In the genomic region with DNA sequence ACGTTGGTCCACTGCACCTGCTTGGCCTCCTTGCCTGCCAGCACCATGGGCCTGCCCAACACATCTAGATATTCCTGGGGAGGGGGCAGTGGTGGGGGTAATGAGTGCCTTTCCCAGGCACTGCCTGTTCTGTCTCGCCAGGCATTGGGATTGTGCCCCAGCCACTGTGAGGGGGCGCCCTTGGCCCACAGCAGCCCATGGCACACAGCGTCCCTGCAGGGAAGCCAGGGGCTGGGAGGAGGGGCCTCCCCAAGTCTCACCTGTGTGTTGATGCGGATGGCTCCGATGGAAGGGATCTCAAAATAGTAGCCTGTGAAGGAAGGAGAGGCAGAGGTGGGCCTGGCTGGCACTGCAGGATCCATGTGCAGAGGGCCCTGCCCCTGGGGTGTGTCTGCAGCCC, we compare ENCODE assay signal across 3 cellular contexts.
TF ChIP-seq lines count a peak whose summit lies in the region.

No MANE protein-coding gene starts in this region.

TF ChIP-seq in GM23338, 12 proteins besides CTCF, POLR2A, EP300 and RAD21 (continues in another document):
- no peak for TF ChIP-seq ZNF331 (CRISPR knock-in tag; IDR thresholded peaks at IDR 0.05; ENCODE audit: low read depth)
- TF ChIP-seq, protein P1, sequence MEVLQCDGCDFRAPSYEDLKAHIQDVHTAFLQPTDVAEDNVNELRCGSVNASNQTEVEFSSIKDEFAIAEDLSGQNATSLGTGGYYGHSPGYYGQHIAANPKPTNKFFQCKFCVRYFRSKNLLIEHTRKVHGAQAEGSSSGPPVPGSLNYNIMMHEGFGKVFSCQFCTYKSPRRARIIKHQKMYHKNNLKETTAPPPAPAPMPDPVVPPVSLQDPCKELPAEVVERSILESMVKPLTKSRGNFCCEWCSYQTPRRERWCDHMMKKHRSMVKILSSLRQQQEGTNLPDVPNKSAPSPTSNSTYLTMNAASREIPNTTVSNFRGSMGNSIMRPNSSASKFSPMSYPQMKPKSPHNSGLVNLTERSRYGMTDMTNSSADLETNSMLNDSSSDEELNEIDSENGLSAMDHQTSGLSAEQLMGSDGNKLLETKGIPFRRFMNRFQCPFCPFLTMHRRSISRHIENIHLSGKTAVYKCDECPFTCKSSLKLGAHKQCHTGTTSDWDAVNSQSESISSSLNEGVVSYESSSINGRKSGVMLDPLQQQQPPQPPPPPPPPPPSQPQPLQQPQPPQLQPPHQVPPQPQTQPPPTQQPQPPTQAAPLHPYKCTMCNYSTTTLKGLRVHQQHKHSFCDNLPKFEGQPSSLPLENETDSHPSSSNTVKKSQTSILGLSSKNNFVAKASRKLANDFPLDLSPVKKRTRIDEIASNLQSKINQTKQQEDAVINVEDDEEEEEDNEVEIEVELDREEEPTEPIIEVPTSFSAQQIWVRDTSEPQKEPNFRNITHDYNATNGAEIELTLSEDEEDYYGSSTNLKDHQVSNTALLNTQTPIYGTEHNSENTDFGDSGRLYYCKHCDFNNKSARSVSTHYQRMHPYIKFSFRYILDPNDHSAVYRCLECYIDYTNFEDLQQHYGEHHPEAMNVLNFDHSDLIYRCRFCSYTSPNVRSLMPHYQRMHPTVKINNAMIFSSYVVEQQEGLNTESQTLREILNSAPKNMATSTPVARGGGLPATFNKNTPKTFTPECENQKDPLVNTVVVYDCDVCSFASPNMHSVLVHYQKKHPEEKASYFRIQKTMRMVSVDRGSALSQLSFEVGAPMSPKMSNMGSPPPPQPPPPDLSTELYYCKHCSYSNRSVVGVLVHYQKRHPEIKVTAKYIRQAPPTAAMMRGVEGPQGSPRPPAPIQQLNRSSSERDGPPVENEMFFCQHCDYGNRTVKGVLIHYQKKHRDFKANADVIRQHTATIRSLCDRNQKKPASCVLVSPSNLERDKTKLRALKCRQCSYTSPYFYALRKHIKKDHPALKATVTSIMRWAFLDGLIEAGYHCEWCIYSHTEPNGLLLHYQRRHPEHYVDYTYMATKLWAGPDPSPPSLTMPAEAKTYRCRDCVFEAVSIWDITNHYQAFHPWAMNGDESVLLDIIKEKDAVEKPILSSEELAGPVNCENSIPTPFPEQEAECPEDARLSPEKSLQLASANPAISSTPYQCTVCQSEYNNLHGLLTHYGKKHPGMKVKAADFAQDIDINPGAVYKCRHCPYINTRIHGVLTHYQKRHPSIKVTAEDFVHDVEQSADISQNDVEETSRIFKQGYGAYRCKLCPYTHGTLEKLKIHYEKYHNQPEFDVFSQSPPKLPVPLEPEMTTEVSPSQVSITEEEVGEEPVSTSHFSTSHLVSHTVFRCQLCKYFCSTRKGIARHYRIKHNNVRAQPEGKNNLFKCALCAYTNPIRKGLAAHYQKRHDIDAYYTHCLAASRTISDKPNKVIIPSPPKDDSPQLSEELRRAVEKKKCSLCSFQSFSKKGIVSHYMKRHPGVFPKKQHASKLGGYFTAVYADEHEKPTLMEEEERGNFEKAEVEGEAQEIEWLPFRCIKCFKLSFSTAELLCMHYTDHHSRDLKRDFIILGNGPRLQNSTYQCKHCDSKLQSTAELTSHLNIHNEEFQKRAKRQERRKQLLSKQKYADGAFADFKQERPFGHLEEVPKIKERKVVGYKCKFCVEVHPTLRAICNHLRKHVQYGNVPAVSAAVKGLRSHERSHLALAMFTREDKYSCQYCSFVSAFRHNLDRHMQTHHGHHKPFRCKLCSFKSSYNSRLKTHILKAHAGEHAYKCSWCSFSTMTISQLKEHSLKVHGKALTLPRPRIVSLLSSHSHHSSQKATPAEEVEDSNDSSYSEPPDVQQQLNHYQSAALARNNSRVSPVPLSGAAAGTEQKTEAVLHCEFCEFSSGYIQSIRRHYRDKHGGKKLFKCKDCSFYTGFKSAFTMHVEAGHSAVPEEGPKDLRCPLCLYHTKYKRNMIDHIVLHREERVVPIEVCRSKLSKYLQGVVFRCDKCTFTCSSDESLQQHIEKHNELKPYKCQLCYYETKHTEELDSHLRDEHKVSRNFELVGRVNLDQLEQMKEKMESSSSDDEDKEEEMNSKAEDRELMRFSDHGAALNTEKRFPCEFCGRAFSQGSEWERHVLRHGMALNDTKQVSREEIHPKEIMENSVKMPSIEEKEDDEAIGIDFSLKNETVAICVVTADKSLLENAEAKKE (CRISPR knock-in tag; IDR thresholded peaks at IDR 0.05) = no peak
- no peak for TF ChIP-seq NANOG (IDR thresholded peaks at IDR 0.05; ENCODE audit: borderline replicate concordance)
- no peak for TF ChIP-seq EZH2phosphoT487 (IDR thresholded peaks at IDR 0.05; ENCODE audit: unreplicated experiment)
- no peak for TF ChIP-seq STAT1 (IDR thresholded peaks at IDR 0.05; ENCODE audit: unreplicated experiment)

TF ChIP-seq in HCT116, 20 proteins besides CTCF, POLR2A, EP300 and RAD21:
- TF ChIP-seq SP1 (IDR thresholded peaks at IDR 0.05; ENCODE audit: low read depth) (no peak), YY1 (IDR thresholded peaks at IDR 0.05; ENCODE audit: extremely low read depth, insufficient replicate concordance, low read depth, low read length) (no peak), ZNF274 (IDR thresholded peaks at IDR 0.05; ENCODE audit: low read depth, low read length) (no peak), CEBPB (IDR thresholded peaks at IDR 0.05; ENCODE audit: low read depth) (no peak), EZH2phosphoT487 (IDR thresholded peaks at IDR 0.05; ENCODE audit: borderline replicate concordance) (no peak), SIN3A (IDR thresholded peaks at IDR 0.05; ENCODE audit: low read depth) (no peak), ZFX (IDR thresholded peaks at IDR 0.05) (no peak), CBX3 (IDR thresholded peaks at IDR 0.05; ENCODE audit: low read depth) (no peak), POLR2AphosphoS5 (IDR thresholded peaks at IDR 0.05; ENCODE audit: low read depth, low read length) (no peak), EGR1 (IDR thresholded peaks at IDR 0.05; ENCODE audit: low read depth) (no peak), SRF (IDR thresholded peaks at IDR 0.05; ENCODE audit: low read depth) (no peak), JUND (IDR thresholded peaks at IDR 0.05) (no peak), FOSL1 (IDR thresholded peaks at IDR 0.05; ENCODE audit: low read depth) (no peak), TCF7L2 (IDR thresholded peaks at IDR 0.05; ENCODE audit: borderline replicate concordance, extremely low read depth, insufficient read depth, insufficient read length) (no peak)
- TF ChIP-seq, protein P2, sequence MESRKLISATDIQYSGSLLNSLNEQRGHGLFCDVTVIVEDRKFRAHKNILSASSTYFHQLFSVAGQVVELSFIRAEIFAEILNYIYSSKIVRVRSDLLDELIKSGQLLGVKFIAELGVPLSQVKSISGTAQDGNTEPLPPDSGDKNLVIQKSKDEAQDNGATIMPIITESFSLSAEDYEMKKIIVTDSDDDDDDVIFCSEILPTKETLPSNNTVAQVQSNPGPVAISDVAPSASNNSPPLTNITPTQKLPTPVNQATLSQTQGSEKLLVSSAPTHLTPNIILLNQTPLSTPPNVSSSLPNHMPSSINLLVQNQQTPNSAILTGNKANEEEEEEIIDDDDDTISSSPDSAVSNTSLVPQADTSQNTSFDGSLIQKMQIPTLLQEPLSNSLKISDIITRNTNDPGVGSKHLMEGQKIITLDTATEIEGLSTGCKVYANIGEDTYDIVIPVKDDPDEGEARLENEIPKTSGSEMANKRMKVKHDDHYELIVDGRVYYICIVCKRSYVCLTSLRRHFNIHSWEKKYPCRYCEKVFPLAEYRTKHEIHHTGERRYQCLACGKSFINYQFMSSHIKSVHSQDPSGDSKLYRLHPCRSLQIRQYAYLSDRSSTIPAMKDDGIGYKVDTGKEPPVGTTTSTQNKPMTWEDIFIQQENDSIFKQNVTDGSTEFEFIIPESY (IDR thresholded peaks at IDR 0.05; ENCODE audit: extremely low read depth, insufficient replicate concordance, low read length) = no peak
- TF ChIP-seq, protein P3, sequence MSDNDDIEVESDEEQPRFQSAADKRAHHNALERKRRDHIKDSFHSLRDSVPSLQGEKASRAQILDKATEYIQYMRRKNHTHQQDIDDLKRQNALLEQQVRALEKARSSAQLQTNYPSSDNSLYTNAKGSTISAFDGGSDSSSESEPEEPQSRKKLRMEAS (IDR thresholded peaks at IDR 0.05) = no peak
- TF ChIP-seq, protein P4, sequence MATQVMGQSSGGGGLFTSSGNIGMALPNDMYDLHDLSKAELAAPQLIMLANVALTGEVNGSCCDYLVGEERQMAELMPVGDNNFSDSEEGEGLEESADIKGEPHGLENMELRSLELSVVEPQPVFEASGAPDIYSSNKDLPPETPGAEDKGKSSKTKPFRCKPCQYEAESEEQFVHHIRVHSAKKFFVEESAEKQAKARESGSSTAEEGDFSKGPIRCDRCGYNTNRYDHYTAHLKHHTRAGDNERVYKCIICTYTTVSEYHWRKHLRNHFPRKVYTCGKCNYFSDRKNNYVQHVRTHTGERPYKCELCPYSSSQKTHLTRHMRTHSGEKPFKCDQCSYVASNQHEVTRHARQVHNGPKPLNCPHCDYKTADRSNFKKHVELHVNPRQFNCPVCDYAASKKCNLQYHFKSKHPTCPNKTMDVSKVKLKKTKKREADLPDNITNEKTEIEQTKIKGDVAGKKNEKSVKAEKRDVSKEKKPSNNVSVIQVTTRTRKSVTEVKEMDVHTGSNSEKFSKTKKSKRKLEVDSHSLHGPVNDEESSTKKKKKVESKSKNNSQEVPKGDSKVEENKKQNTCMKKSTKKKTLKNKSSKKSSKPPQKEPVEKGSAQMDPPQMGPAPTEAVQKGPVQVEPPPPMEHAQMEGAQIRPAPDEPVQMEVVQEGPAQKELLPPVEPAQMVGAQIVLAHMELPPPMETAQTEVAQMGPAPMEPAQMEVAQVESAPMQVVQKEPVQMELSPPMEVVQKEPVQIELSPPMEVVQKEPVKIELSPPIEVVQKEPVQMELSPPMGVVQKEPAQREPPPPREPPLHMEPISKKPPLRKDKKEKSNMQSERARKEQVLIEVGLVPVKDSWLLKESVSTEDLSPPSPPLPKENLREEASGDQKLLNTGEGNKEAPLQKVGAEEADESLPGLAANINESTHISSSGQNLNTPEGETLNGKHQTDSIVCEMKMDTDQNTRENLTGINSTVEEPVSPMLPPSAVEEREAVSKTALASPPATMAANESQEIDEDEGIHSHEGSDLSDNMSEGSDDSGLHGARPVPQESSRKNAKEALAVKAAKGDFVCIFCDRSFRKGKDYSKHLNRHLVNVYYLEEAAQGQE (IDR thresholded peaks at IDR 0.05; ENCODE audit: low read depth) = no peak
TF ChIP-seq in HCT116: peak in this region for 0.

TF ChIP-seq in H1, 55 proteins besides CTCF, POLR2A, EP300 and RAD21:
- TF ChIP-seq EGR1 (IDR thresholded peaks at IDR 0.05; ENCODE audit: borderline replicate concordance, low read depth, low read length) (no peak), ZNF274 (IDR thresholded peaks at IDR 0.05; ENCODE audit: borderline replicate concordance, extremely low read depth, low read length) (no peak), SUZ12 (IDR thresholded peaks at IDR 0.05; ENCODE audit: low read length) (no peak), CHD2 (IDR thresholded peaks at IDR 0.05; ENCODE audit: low read length) (no peak), SRF (IDR thresholded peaks at IDR 0.05; ENCODE audit: low read depth, low read length) (no peak), NANOG (IDR thresholded peaks at IDR 0.05; ENCODE audit: insufficient read depth, low read depth, low read length, poor library complexity, severe bottlenecking) (no peak), TBP (IDR thresholded peaks at IDR 0.05; ENCODE audit: low read depth, low read length) (no peak), MAFK (IDR thresholded peaks at IDR 0.05; ENCODE audit: low read depth, low read length) (no peak), POU5F1 (IDR thresholded peaks at IDR 0.05; ENCODE audit: low read depth, low read length) (no peak), CEBPB (IDR thresholded peaks at IDR 0.05; ENCODE audit: low read depth, low read length) (no peak), PHF8 (conservative IDR thresholded peaks at IDR 0.05; ENCODE audit: low read depth, low read length) (no peak)
- TF ChIP-seq, protein P3 (IDR thresholded peaks at IDR 0.05) = no peak
- TF ChIP-seq, protein P5, sequence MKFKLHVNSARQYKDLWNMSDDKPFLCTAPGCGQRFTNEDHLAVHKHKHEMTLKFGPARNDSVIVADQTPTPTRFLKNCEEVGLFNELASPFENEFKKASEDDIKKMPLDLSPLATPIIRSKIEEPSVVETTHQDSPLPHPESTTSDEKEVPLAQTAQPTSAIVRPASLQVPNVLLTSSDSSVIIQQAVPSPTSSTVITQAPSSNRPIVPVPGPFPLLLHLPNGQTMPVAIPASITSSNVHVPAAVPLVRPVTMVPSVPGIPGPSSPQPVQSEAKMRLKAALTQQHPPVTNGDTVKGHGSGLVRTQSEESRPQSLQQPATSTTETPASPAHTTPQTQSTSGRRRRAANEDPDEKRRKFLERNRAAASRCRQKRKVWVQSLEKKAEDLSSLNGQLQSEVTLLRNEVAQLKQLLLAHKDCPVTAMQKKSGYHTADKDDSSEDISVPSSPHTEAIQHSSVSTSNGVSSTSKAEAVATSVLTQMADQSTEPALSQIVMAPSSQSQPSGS (IDR thresholded peaks at IDR 0.05; ENCODE audit: low read length) = no peak
